In the genomic region with DNA sequence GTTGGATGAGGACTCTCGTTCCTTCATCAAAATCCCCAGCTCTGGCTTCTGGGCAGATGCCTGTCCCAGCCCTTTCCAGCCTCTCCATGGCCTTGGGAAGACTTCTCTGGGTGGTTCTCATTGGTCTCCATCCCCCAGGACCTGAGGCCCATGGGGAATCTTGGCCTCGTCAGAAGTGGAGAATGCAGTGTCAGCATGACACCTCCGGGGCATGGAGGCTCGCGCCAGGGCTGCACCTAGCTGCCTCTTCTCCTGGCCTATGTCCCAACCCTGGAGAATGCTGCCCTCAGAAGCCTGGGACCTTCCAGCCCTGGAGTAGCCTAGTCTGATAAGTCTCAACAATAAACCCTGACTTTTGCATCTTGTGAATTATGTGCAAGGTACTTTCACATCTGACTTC, we compare ENCODE assay signal across 2 cellular contexts.
A peak's percentile ranks its signal among the peaks of the same experiment; 100 is the strongest.
TF ChIP-seq lines count a peak whose summit lies in the region.

No MANE protein-coding gene starts in this region.

TF ChIP-seq in A549, 52 proteins besides CTCF, POLR2A, EP300 and RAD21:
- no peak for TF ChIP-seq CBX8 (IDR thresholded peaks at IDR 0.05)
- peak; percentile 80 for TF ChIP-seq MAFK (IDR thresholded peaks at IDR 0.05; ENCODE audit: partially characterized antibody)

TF ChIP-seq in K562, 482 proteins besides CTCF, POLR2A, EP300 and RAD21:
- TF ChIP-seq NR2C1 (IDR thresholded peaks at IDR 0.05) (no peak), NR2C1 (tag; IDR thresholded peaks at IDR 0.05) (no peak), ZZZ3 (IDR thresholded peaks at IDR 0.05) (no peak), HDAC2 (IDR thresholded peaks at IDR 0.05) (no peak), MIER1 (IDR thresholded peaks at IDR 0.05; ENCODE audit: low read depth) (no peak), MCM2 (IDR thresholded peaks at IDR 0.05; ENCODE audit: low read depth) (no peak), YBX1 (IDR thresholded peaks at IDR 0.05) (no peak), ZNF316 (IDR thresholded peaks at IDR 0.05) (peak; percentile 26; the same call in 1 of the 2 replicates)
